In genomic region chr5:10421841-10422691, GRCh38 we compare ENCODE assay signal across 8 cellular contexts. TPM values are rescaled to one million over a fixed set of nuclear protein-coding genes. Genes with fewer than 3 reads are reported as not detected.
DNase-seq lines count a peak whose midpoint lies in the region; ATAC-seq and TF ChIP-seq lines count a peak whose summit lies in the region.

No MANE protein-coding gene starts in this region.

- no peaks in the 10 kb centered on the region for H3K9me3 Mint-ChIP-seq in HFFc6
- H3K9me3 Mint-ChIP-seq in endothelial cell (ENCODE audit: unreplicated experiment) = no peaks in the 10 kb centered on the region

- DNase-seq in HFFc6 (no peak), SK-N-MC (ENCODE audit: low read depth, low spot score) (no peak), endothelial cell (ENCODE audit: low spot score) (no peak), occipital lobe (lab: John Stamatoyannopoulos, UW) (peak; percentile 7), SW 1271 (lab: John Stamatoyannopoulos, UW) (no peak), germinal center (ENCODE audit: low spot score) (no peak), NCI-H526 treated with DMSO at 0.1 percent for 48 hours (lab: John Stamatoyannopoulos, UW) (no peak)

- peak overlapping the region; percentile 83 for H3K27ac Mint-ChIP-seq in HFFc6
- peak overlapping the region; percentile 80 for H3K27ac Mint-ChIP-seq in endothelial cell (ENCODE audit: unreplicated experiment)

- peaks cover 61% of the 10 kb centered on the region for H3K36me3 Mint-ChIP-seq in HFFc6 (ENCODE audit: low read depth)
- peaks cover 23% of the 10 kb centered on the region for H3K36me3 Mint-ChIP-seq in endothelial cell (ENCODE audit: low read depth, unreplicated experiment)

- peaks cover 36% of the 10 kb centered on the region for H3K4me1 Mint-ChIP-seq in HFFc6 (ENCODE audit: low read depth)
- H3K4me1 Mint-ChIP-seq in endothelial cell (ENCODE audit: unreplicated experiment) = peaks cover 32% of the 10 kb centered on the region

- H3K4me3 ChIP-seq in SK-N-MC = no peak overlapping the region

- TF ChIP-seq CTCF in HFFc6 (IDR thresholded peaks at IDR 0.05) = no peak
- no peak for TF ChIP-seq CTCF in endothelial cell (IDR thresholded peaks at IDR 0.05; ENCODE audit: unreplicated experiment)

- H3K36me3 ChIP-seq in SK-N-MC (ENCODE audit: insufficient read depth, low read length) = peaks cover 95% of the 10 kb centered on the region

- H3K4me3 Mint-ChIP-seq in HFFc6 (peak overlapping the region; percentile 8; the same call in 1 of the 2 replicates), endothelial cell (ENCODE audit: unreplicated experiment) (no peak overlapping the region)

- no peak overlapping the region for H3K9ac ChIP-seq in SK-N-MC (ENCODE audit: insufficient read length)

- H3K9me3 ChIP-seq in SK-N-MC (ENCODE audit: low read depth, low read length) = no peaks in the 10 kb centered on the region

- no peak for ATAC-seq in GM19455 (IDR thresholded peaks at IDR 0.05; ENCODE audit: unreplicated experiment)

- H3K27me3 Mint-ChIP-seq in HFFc6 (ENCODE audit: insufficient read depth) = no peaks in the 10 kb centered on the region; the same call in none of the 2 replicates
- H3K27me3 Mint-ChIP-seq in endothelial cell (ENCODE audit: unreplicated experiment) = no peaks in the 10 kb centered on the region

- peak overlapping the region; percentile 69 for H3K27ac ChIP-seq in SK-N-MC

RNA-seq across cellular contexts. Expression of gene ROPN1L, which starts 19.6 kb away (rescaled TPM):
- under 1 TPM; 0.38 to 0.68 (median 0.47) TPM for total RNA-seq in HFFc6 (2021; fragmentation: NEBNext Ultra II Directional; extraction: Animal tissue kit (Norgen Biotek cat#: 25700))
- total RNA-seq in endothelial cell (ENCODE audit: unreplicated experiment) (4.0 TPM), occipital lobe (1.9 TPM)
